ENCODE assay signal across 9 cellular contexts in genomic region chr16:50667497-50668367, GRCh38. TPM values are rescaled to one million over a fixed set of nuclear protein-coding genes. Genes with fewer than 3 reads are reported as not detected.
DNase-seq lines count a peak whose midpoint lies in the region; ATAC-seq and TF ChIP-seq lines count a peak whose summit lies in the region.
"Had no signal": no experiment of that assay in that cellular context is flagged by ENCODE, and none has a peak within 500 bp of the region (broad histone marks: within the 10 kb centered on the region; RNA-seq: fewer than 3 reads in every experiment).

No MANE protein-coding gene starts in this region.

- peaks cover 41% of the 10 kb centered on the region for H3K36me3 Mint-ChIP-seq in activated naive CD8-positive, alpha-beta T cell treated with anti-CD3 and anti-CD28 coated beads, Interleukin-2, amount 10 ng/mL, durations not matched to agents 7 days and 5 days
- H3K36me3 Mint-ChIP-seq in naive B cell = peaks cover 15 to 26% of the 10 kb centered on the region in 2 donors

- peaks cover 45% of the 10 kb centered on the region for H3K4me1 Mint-ChIP-seq in activated naive CD8-positive, alpha-beta T cell treated with anti-CD3 and anti-CD28 coated beads, Interleukin-2, amount 10 ng/mL, durations not matched to agents 7 days and 5 days
- H3K4me1 Mint-ChIP-seq in naive B cell = peaks cover 14 to 34% (median 28%) of the 10 kb centered on the region in 3 donors

- peak overlapping the region; percentile 66 for H3K4me3 Mint-ChIP-seq in activated naive CD8-positive, alpha-beta T cell treated with anti-CD3 and anti-CD28 coated beads, Interleukin-2, amount 10 ng/mL, durations not matched to agents 7 days and 5 days
- H3K4me3 Mint-ChIP-seq in naive B cell = peak overlapping the region in 5 of 8 donors; percentile 7 to 79 (median 30)

- no peak overlapping the region for H3K27ac ChIP-seq in substantia nigra (ENCODE audit: low read depth, low read length, poor library complexity, severe bottlenecking)

- no peak overlapping the region for H3K4me3 ChIP-seq in GM06990 (replicated peaks; ENCODE audit: low read depth, low read length)
- H3K4me3 ChIP-seq in Jurkat, Clone E6-1 (ENCODE audit: low read length) = no peak overlapping the region

- POLR2A ChIA-PET in activated naive CD8-positive, alpha-beta T cell treated with anti-CD3 and anti-CD28 coated beads, Interleukin-2, amount 10 ng/mL, durations not matched to agents 7 days and 5 days (lab: Charles Lee) = interaction anchor here (0.7 to 9.2 kb wide), 13 partner anchors 12 to 642 kb away, joined by 3 to 144 read pairs (median 9); partner anchors contain the start of genes CNEP1R1, CYLD and SNX20

- H3K27ac Mint-ChIP-seq in activated naive CD8-positive, alpha-beta T cell treated with anti-CD3 and anti-CD28 coated beads, Interleukin-2, amount 10 ng/mL, durations not matched to agents 7 days and 5 days = peak overlapping the region; percentile 93
- peak overlapping the region in 5 of 6 donors; percentile 4 to 92 (median 69) for H3K27ac Mint-ChIP-seq in naive B cell

- H3K27me3 Mint-ChIP-seq in activated naive CD8-positive, alpha-beta T cell treated with anti-CD3 and anti-CD28 coated beads, Interleukin-2, amount 10 ng/mL, durations not matched to agents 7 days and 5 days = no peaks in the 10 kb centered on the region
- no peaks in the 10 kb centered on the region for H3K27me3 Mint-ChIP-seq in naive B cell

- DNase-seq in GM06990 (ENCODE audit: extremely low read depth, insufficient read length) (no peak), naive B cell (no peak), NCI-H1092 treated with DMSO at 0.1 percent for 48 hours (lab: John Stamatoyannopoulos, UW) (no peak), substantia nigra (lab: John Stamatoyannopoulos, UW) (no peak)
- peak; percentile 22 for DNase-seq in Jurkat, Clone E6-1 (ENCODE audit: low read depth, low spot score)
- no peak for DNase-seq in activated naive CD8-positive, alpha-beta T cell treated with anti-CD3 and anti-CD28 coated beads, Interleukin-2, amount 10 ng/mL, durations not matched to agents 7 days and 5 days
- DNase-seq in activated effector memory CD4-positive, alpha-beta T cell treated with Interleukin-2 at 50 U/mL for 16 hours = no peak
- DNase-seq: NCI-H526 treated with DMSO at 0.1 percent for 48 hours had no signal

- peak; percentile 29 for TF ChIP-seq CTCF in GM06990 (IDR thresholded peaks at IDR 0.05; ENCODE audit: insufficient read depth, low read length, poor library complexity, severe bottlenecking)

- H3K9me3 Mint-ChIP-seq in activated naive CD8-positive, alpha-beta T cell treated with anti-CD3 and anti-CD28 coated beads, Interleukin-2, amount 10 ng/mL, durations not matched to agents 7 days and 5 days = peaks cover 15% of the 10 kb centered on the region
- H3K9me3 Mint-ChIP-seq in naive B cell = peaks cover 0 to 15% (median 13%) of the 10 kb centered on the region in 7 donors

- no peaks in the 10 kb centered on the region for H3K27me3 ChIP-seq in GM06990 (replicated peaks; ENCODE audit: control insufficient read depth, insufficient read depth, low read length)

- peak; percentile 25 for ATAC-seq in activated naive CD8-positive, alpha-beta T cell treated with anti-CD3 and anti-CD28 coated beads, Interleukin-2, amount 10 ng/mL, durations not matched to agents 7 days and 5 days (ENCODE audit: low read depth)
- ATAC-seq in naive B cell (ENCODE audit: low read depth in 2 of 2) = no peak
- ATAC-seq in HG03432 (IDR thresholded peaks at IDR 0.05; ENCODE audit: unreplicated experiment) = no peak

- H3K36me3 ChIP-seq in GM06990 (ENCODE audit: control insufficient read depth, insufficient read depth, low read length) = peaks cover 10% of the 10 kb centered on the region

RNA-seq across cellular contexts. Expression of gene SNX20, which starts 13.4 kb away (rescaled TPM):
- not detected for polyA plus RNA-seq in Jurkat, Clone E6-1 (2012; ENCODE audit: insufficient read depth, insufficient read length)
- total RNA-seq in activated naive CD8-positive, alpha-beta T cell treated with anti-CD3 and anti-CD28 coated beads, Interleukin-2, amount 10 ng/mL, durations not matched to agents 7 days and 5 days = 10 to 100 TPM; 70.6 to 76.3 TPM
- polyA plus RNA-seq in naive B cell (ENCODE audit: low read depth in 6 of 6) = 10 to 100 TPM; 29.0 to 47.0 (median 38.9) TPM

RNA-seq across cellular contexts. Expression of gene NOD2, which starts 25.7 kb away (rescaled TPM):
- not detected for polyA plus RNA-seq in Jurkat, Clone E6-1 (2012; ENCODE audit: insufficient read depth, insufficient read length)
- total RNA-seq in activated naive CD8-positive, alpha-beta T cell treated with anti-CD3 and anti-CD28 coated beads, Interleukin-2, amount 10 ng/mL, durations not matched to agents 7 days and 5 days = 1 to 10 TPM; 2.8 to 3.5 TPM
- under 1 TPM in 4 of 6 donors, not detected in 2; 0.07 to 0.25 (median 0.16) TPM for polyA plus RNA-seq in naive B cell (ENCODE audit: low read depth in 6 of 6)
